In the genomic region with DNA sequence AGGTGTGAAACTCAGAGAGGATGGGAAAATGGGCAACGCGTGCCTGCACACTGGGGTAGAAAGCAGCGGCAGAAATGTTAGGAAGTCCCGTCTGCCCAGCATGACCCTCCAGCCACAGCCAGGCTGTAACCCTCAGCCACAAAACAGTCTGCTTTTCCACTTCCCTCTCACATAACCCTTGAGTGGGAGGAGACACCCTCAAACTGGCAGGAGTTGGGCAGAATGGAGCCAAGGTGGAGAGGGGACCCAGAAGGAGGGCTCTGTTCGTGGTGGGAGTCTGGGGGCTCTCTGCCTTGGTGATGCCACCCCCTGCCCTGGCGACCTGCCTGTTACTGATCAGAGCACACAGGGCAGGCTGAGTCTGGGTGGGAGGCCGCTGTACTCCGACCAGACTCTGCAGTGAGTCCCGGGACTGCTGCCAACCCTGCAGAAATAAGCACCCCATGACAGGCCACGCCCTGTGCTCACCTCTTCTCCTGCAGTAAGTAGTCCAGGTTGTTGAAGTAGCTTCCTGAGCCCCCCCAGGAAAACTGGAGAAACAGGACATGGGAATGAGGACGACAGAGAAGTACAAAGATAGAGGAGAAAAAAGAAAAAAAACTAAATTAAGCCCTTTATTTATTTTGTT, we compare ENCODE assay signal across 11 cellular contexts. TPM values are rescaled to one million over a fixed set of nuclear protein-coding genes. Genes with fewer than 3 reads are reported as not detected.
DNase-seq lines count a peak whose midpoint lies in the region; TF ChIP-seq lines count a peak whose summit lies in the region.
"Had no signal": no experiment of that assay in that cellular context is flagged by ENCODE, and none has a peak within 500 bp of the region (broad histone marks: within the 10 kb centered on the region; RNA-seq: fewer than 3 reads in every experiment).

No MANE protein-coding gene starts in this region.

- H3K9me3 ChIP-seq in Peyer's patch (no peaks in the 10 kb centered on the region), testis (no peaks in the 10 kb centered on the region)

- intact Hi-C loops in testis (cut with DNase I; ENCODE audit: low total_unique reads), result no loop called here

- no peaks in the 10 kb centered on the region for H3K9me3 Mint-ChIP-seq in activated naive CD4-positive, alpha-beta T cell treated with anti-CD3 and anti-CD28 coated beads, Interleukin-2, amount 50 U/mL, for 24 hours
- no peaks in the 10 kb centered on the region for H3K9me3 Mint-ChIP-seq in activated T-cell treated with anti-CD3 and anti-CD28 coated beads, Interleukin-2, amount 50 U/mL, for 24 hours

- no peak overlapping the region for H3K4me3 ChIP-seq in Peyer's patch
- H3K4me3 ChIP-seq in epithelial cell of esophagus (ENCODE audit: low read length), result no peak overlapping the region
- H3K4me3 ChIP-seq in testis, result no peak overlapping the region

- H3K27ac Mint-ChIP-seq in activated naive CD4-positive, alpha-beta T cell treated with anti-CD3 and anti-CD28 coated beads, Interleukin-2, amount 50 U/mL, for 24 hours, result peak overlapping the region; percentile 71
- no peak overlapping the region for H3K27ac Mint-ChIP-seq in activated T-cell treated with anti-CD3 and anti-CD28 coated beads, Interleukin-2, amount 50 U/mL, for 24 hours

- H3K36me3 ChIP-seq in Peyer's patch (no peaks in the 10 kb centered on the region), testis (ENCODE audit: low read depth, missing control alignments) (no peaks in the 10 kb centered on the region)

- DNase-seq in activated naive CD4-positive, alpha-beta T cell treated with anti-CD3 and anti-CD28 coated beads, Interleukin-2, amount 50 U/mL, for 16 hours, result no peak
- DNase-seq in Peyer's patch (peak in 2 of 3 donors; percentile 56 to 65), epithelial cell of esophagus (ENCODE audit: low read depth) (peak; percentile 27), testis (peak; percentile 27)
- DNase-seq in activated T-cell treated with anti-CD3 and anti-CD28 coated beads, Interleukin-2, amount 50 U/mL, for 48 hours, result no peak
- no peak for DNase-seq in activated CD4-positive, alpha-beta T cell treated with anti-CD3 and anti-CD28 coated beads, Interleukin-2, amount 50 U/mL, for 1 hour
- DNase-seq in activated T-cell treated with anti-CD3 and anti-CD28 coated beads, Interleukin-2, amount 50 U/mL, for 24 hours, result no peak
- DNase-seq: NCI-H1436 treated with DMSO at 0.1 percent for 48 hours, T-helper 9 cell had no signal

- no peaks in the 10 kb centered on the region for H3K27me3 ChIP-seq in Peyer's patch
- no peaks in the 10 kb centered on the region for H3K27me3 ChIP-seq in testis

- H3K4me1 ChIP-seq in Peyer's patch, result peaks cover 0 to 11% (median 0%) of the 10 kb centered on the region in 4 donors
- no peaks in the 10 kb centered on the region for H3K4me1 ChIP-seq in testis

- no peaks in the 10 kb centered on the region for H3K36me3 Mint-ChIP-seq in activated naive CD4-positive, alpha-beta T cell treated with anti-CD3 and anti-CD28 coated beads, Interleukin-2, amount 50 U/mL, for 24 hours
- no peaks in the 10 kb centered on the region for H3K36me3 Mint-ChIP-seq in activated T-cell treated with anti-CD3 and anti-CD28 coated beads, Interleukin-2, amount 50 U/mL, for 24 hours (ENCODE audit: low read depth)

- 35 to 51% methylated on average over 10 to 11 of the region's 11 CpGs for WGBS in testis, 2 donors

- peaks cover 42% of the 10 kb centered on the region for H3K4me1 Mint-ChIP-seq in activated naive CD4-positive, alpha-beta T cell treated with anti-CD3 and anti-CD28 coated beads, Interleukin-2, amount 50 U/mL, for 24 hours
- peaks cover 35% of the 10 kb centered on the region for H3K4me1 Mint-ChIP-seq in activated T-cell treated with anti-CD3 and anti-CD28 coated beads, Interleukin-2, amount 50 U/mL, for 24 hours (ENCODE audit: low read depth)

- TF ChIP-seq CTCF in Peyer's patch (IDR thresholded peaks at IDR 0.05) (no peak), epithelial cell of esophagus (IDR thresholded peaks at IDR 0.05; ENCODE audit: insufficient read depth, low read depth, low read length, missing control alignments) (no peak), testis (IDR thresholded peaks at IDR 0.05) (no peak)

- H3K27ac ChIP-seq in Peyer's patch, result no peak overlapping the region
- no peak overlapping the region for H3K27ac ChIP-seq in testis

- TF ChIP-seq POLR2A in Peyer's patch (IDR thresholded peaks at IDR 0.05) (no peak), testis (IDR thresholded peaks at IDR 0.05) (no peak)

- H3K27me3 Mint-ChIP-seq in activated naive CD4-positive, alpha-beta T cell treated with anti-CD3 and anti-CD28 coated beads, Interleukin-2, amount 50 U/mL, for 24 hours, result no peaks in the 10 kb centered on the region
- H3K27me3 Mint-ChIP-seq in activated T-cell treated with anti-CD3 and anti-CD28 coated beads, Interleukin-2, amount 50 U/mL, for 24 hours, result no peaks in the 10 kb centered on the region

- peak overlapping the region; percentile 11 for H3K4me3 Mint-ChIP-seq in activated naive CD4-positive, alpha-beta T cell treated with anti-CD3 and anti-CD28 coated beads, Interleukin-2, amount 50 U/mL, for 24 hours
- H3K4me3 Mint-ChIP-seq in activated T-cell treated with anti-CD3 and anti-CD28 coated beads, Interleukin-2, amount 50 U/mL, for 24 hours, result no peak overlapping the region

RNA-seq across cellular contexts. Expression of a gene that starts 16.0 kb away (rescaled TPM):
- not detected for total RNA-seq in Peyer's patch
- 10 to 100 TPM; 19.7 to 20.6 TPM for total RNA-seq in testis
- polyA plus RNA-seq in testis (ENCODE audit: insufficient read depth, low read depth, low replicate concordance), result 11.6 TPM
- total RNA-seq: HT1080 had no signal

Comparison
In these comparisons a context has a peak if more than half of its experiments do, and no peak if none do; other contexts are left out.
1. DNase-seq: peak in Peyer's patch (2 of 3), epithelial cell of esophagus (single experiment) and testis (single experiment); none in activated naive CD4-positive, alpha-beta T cell treated with anti-CD3 and anti-CD28 coated beads, Interleukin-2, amount 50 U/mL, for 16 hours (single experiment), activated T-cell treated with anti-CD3 and anti-CD28 coated beads, Interleukin-2, amount 50 U/mL, for 48 hours (0 of 2), activated CD4-positive, alpha-beta T cell treated with anti-CD3 and anti-CD28 coated beads, Interleukin-2, amount 50 U/mL, for 1 hour (single experiment) and activated T-cell treated with anti-CD3 and anti-CD28 coated beads, Interleukin-2, amount 50 U/mL, for 24 hours (single experiment).
2. RNA of a gene that starts 16.0 kb away (total RNA-seq): 19.7 to 20.6 TPM in testis; not detected in Peyer's patch; every median in the first group is over 10 times any median in the second.